In genomic region chr10:118092209-118092608, GRCh38 we compare ENCODE assay signal across 32 cellular contexts.
"Had no signal": no experiment of that assay in that cellular context is flagged by ENCODE, and none has a peak within 500 bp of the region (broad histone marks: within the 10 kb centered on the region; RNA-seq: fewer than 3 reads in every experiment).

No MANE protein-coding gene starts in this region.

- H3K27me3 ChIP-seq: adrenal gland, ascending aorta, body of pancreas, brain microvascular endothelial cell, breast epithelium, cardiac muscle cell had no signal

- ATAC-seq: activated naive CD4-positive, alpha-beta T cell treated with anti-CD3 and anti-CD28 coated beads, Interleukin-2, amount 50 U/mL, for 72 hours; activated naive CD8-positive, alpha-beta T cell treated with anti-CD3 and anti-CD28 coated beads, Interleukin-2, amount 50 U/mL, for 24 hours; activated T-cell treated with anti-CD3 and anti-CD28 coated beads, Interleukin-2, amount 50 U/mL, for 4 hours; activated T-cell treated with anti-CD3 and anti-CD28 coated beads, Interleukin-2, amount 50 U/mL, for 72 hours; activated T-helper 17 cell treated with anti-CD3 and anti-CD28 coated beads, Interleukin-2, amount 50 U/mL, for 72 hours; body of pancreas had no signal

- H3K4me1 ChIP-seq: adrenal gland, ascending aorta, body of pancreas, breast epithelium had no signal

- H3K9me3 ChIP-seq: adrenal gland, ascending aorta, body of pancreas, breast epithelium had no signal

- H3K36me3 ChIP-seq: adrenal gland, ascending aorta, brain microvascular endothelial cell, breast epithelium, cardiac muscle cell had no signal

- H3K4me3 ChIP-seq: adrenal gland, ascending aorta, body of pancreas, breast epithelium, cardiac muscle cell had no signal

- H3K27ac ChIP-seq: adrenal gland, ascending aorta, body of pancreas, brain microvascular endothelial cell, breast epithelium, cardiac muscle cell had no signal

- DNase-seq: activated effector memory CD4-positive, alpha-beta T cell treated with anti-CD3 and anti-CD28 coated beads, Interleukin-2, amount 50 U/mL, for 16 hours; activated effector memory CD4-positive, alpha-beta T cell treated with Interleukin-2 at 50 U/mL for 16 hours; activated gamma-delta T cell; activated gamma-delta T cell treated with Interleukin-2 at 50 U/mL for 16 hours; activated naive CD4-positive, alpha-beta T cell; activated naive CD4-positive, alpha-beta T cell treated with anti-CD3 and anti-CD28 coated beads for 36 hours; activated naive CD4-positive, alpha-beta T cell treated with anti-CD3 and anti-CD28 coated beads, Interleukin-2, amount 10 ng/mL, durations not matched to agents 7 days and 5 days; activated naive CD4-positive, alpha-beta T cell treated with anti-CD3 and anti-CD28 coated beads, Interleukin-2, amount 50 U/mL, for 16 hours; activated naive CD4-positive, alpha-beta T cell treated with Interleukin-2 at 50 U/mL for 16 hours; activated naive CD8-positive, alpha-beta T cell treated with anti-CD3 and anti-CD28 coated beads for 36 hours; activated naive CD8-positive, alpha-beta T cell treated with anti-CD3 and anti-CD28 coated beads, Interleukin-2, amount 10 ng/mL, durations not matched to agents 7 days and 5 days; activated naive CD8-positive, alpha-beta T cell treated with anti-CD3 and anti-CD28 coated beads, Interleukin-2, amount 50 U/mL, for 24 hours; activated T-cell treated with anti-CD3 and anti-CD28 coated beads for 4 hours; activated T-cell treated with anti-CD3 and anti-CD28 coated beads, Interleukin-2, amount 50 U/mL, for 1 hour; activated T-cell treated with anti-CD3 and anti-CD28 coated beads, Interleukin-2, amount 50 U/mL, for 24 hours; activated T-cell treated with anti-CD3 and anti-CD28 coated beads, Interleukin-2, amount 50 U/mL, for 4 hours; activated T-cell treated with anti-CD3 and anti-CD28 coated beads, Interleukin-2, amount 50 U/mL, for 48 hours; activated T-cell treated with anti-CD3 and anti-CD28 coated beads, Interleukin-2, amount 50 U/mL, for 72 hours; adrenal gland; amygdala; anterior cingulate cortex; aorta; body of pancreas; brain microvascular endothelial cell; caudate nucleus; central memory CD4-positive, alpha-beta T cell; cerebellar nuclear complex had no signal
